Comparison of ENCODE assay signal across 1 cellular context in genomic region chr20:1467355-1468116, GRCh38.
TF ChIP-seq lines count a peak whose summit lies in the region.

No MANE protein-coding gene starts in this region.

TF ChIP-seq in K562, 482 proteins besides CTCF, POLR2A, EP300 and RAD21 (continued from another document and continues in another):
- TF ChIP-seq ZNF121 (CRISPR knock-in tag; conservative IDR thresholded peaks at IDR 0.05): no peak
- no peak for TF ChIP-seq SAFB2 (IDR thresholded peaks at IDR 0.05; ENCODE audit: borderline replicate concordance, low read depth, low read length, severe bottlenecking)
- TF ChIP-seq ZBTB11 (CRISPR knock-in tag; IDR thresholded peaks at IDR 0.05): no peak; a peak in 1 of 6 replicates
- TF ChIP-seq RBM15 (IDR thresholded peaks at IDR 0.05; ENCODE audit: insufficient read depth, low read length): no peak
- no peak for TF ChIP-seq SMAD2 (IDR thresholded peaks at IDR 0.05; ENCODE audit: low read depth, low read length)
- peak in 1 of 2 experiments; percentile 47; a peak in 1 of 4 replicates for TF ChIP-seq MAZ (CRISPR knock-in tag; conservative IDR thresholded peaks at IDR 0.05 in 1 of 2, IDR thresholded peaks at IDR 0.05 in 1 of 2)
- TF ChIP-seq ZNF592 (IDR thresholded peaks at IDR 0.05): peak; percentile 62; the same call in 1 of the 2 replicates
- TF ChIP-seq NR2C1 (IDR thresholded peaks at IDR 0.05): no peak
- TF ChIP-seq NR2C1 (tag; IDR thresholded peaks at IDR 0.05): no peak
- no peak for TF ChIP-seq PTTG1 (tag; IDR thresholded peaks at IDR 0.05; ENCODE audit: low read depth)
- TF ChIP-seq MEF2D (tag; conservative IDR thresholded peaks at IDR 0.05; ENCODE audit: low read depth): no peak
- no peak for TF ChIP-seq SNAPC5 (CRISPR knock-in tag; IDR thresholded peaks at IDR 0.05)
- no peak for TF ChIP-seq HINFP (tag; conservative IDR thresholded peaks at IDR 0.05; ENCODE audit: low read depth)
- no peak for TF ChIP-seq ZNF239 (CRISPR knock-in tag; IDR thresholded peaks at IDR 0.05)
- TF ChIP-seq NFE2L1 (tag; IDR thresholded peaks at IDR 0.05; ENCODE audit: borderline replicate concordance, low read depth): no peak
- TF ChIP-seq MTA2 (IDR thresholded peaks at IDR 0.05; ENCODE audit: low read depth): peak; percentile 49; the same call in 1 of the 2 replicates
- TF ChIP-seq POLR2G (IDR thresholded peaks at IDR 0.05; ENCODE audit: low read depth, low read length): peak; percentile 17; the same call in 1 of the 2 replicates
- no peak for TF ChIP-seq NCOA6 (IDR thresholded peaks at IDR 0.05)
- TF ChIP-seq U2AF1 (optimal IDR thresholded peaks at IDR 0.05; ENCODE audit: low read depth, low read length): no peak
- no peak for TF ChIP-seq ARID3B (CRISPR knock-in tag; IDR thresholded peaks at IDR 0.05; ENCODE audit: borderline replicate concordance)
- TF ChIP-seq REST (CRISPR knock-in tag; IDR thresholded peaks at IDR 0.05; ENCODE audit: low read depth): no peak; the same call in 1 of the 2 replicates
- TF ChIP-seq ELF4 (CRISPR knock-in tag; IDR thresholded peaks at IDR 0.05): no peak
- peak; percentile 65 for TF ChIP-seq RBM25 (IDR thresholded peaks at IDR 0.05; ENCODE audit: low read depth, low read length, severe bottlenecking)
- TF ChIP-seq MYC (IDR thresholded peaks at IDR 0.05; ENCODE audit: low read depth, low read length): peak; percentile 66
- TF ChIP-seq MYC (CRISPR knock-in tag; IDR thresholded peaks at IDR 0.05; ENCODE audit: borderline replicate concordance, low read depth): no peak
- TF ChIP-seq HES1 (IDR thresholded peaks at IDR 0.05; ENCODE audit: low read depth): no peak
- no peak for TF ChIP-seq NFIC (IDR thresholded peaks at IDR 0.05)
- TF ChIP-seq DLX4 (CRISPR knock-in tag; IDR thresholded peaks at IDR 0.05): no peak
- TF ChIP-seq GTF2E2 (tag; IDR thresholded peaks at IDR 0.05): no peak
- TF ChIP-seq PCBP1 (IDR thresholded peaks at IDR 0.05; ENCODE audit: low read depth, low read length, poor library complexity, severe bottlenecking): no peak
- TF ChIP-seq ZNF77 (CRISPR knock-in tag; IDR thresholded peaks at IDR 0.05): no peak
- no peak for TF ChIP-seq FUS (optimal IDR thresholded peaks at IDR 0.05; ENCODE audit: low read depth, low read length)
- 0 out of 2 replicates have a peak, but pooled peaks have one; percentile 19 for TF ChIP-seq SIN3B (IDR thresholded peaks at IDR 0.05; ENCODE audit: low read depth)
- no peak for TF ChIP-seq SREBF1 (IDR thresholded peaks at IDR 0.05; ENCODE audit: borderline replicate concordance, low read depth, low read length)
- TF ChIP-seq BCL6 (CRISPR knock-in tag; IDR thresholded peaks at IDR 0.05): no peak
- TF ChIP-seq ZNF644 (tag; IDR thresholded peaks at IDR 0.05; ENCODE audit: low read depth): no peak
- TF ChIP-seq RBFOX2 (IDR thresholded peaks at IDR 0.05; ENCODE audit: low read depth, low read length): peak; percentile 41; the same call in 1 of the 2 replicates
- TF ChIP-seq PURB (CRISPR knock-in tag; IDR thresholded peaks at IDR 0.05; ENCODE audit: low read depth): no peak
- TF ChIP-seq ZBTB5 (IDR thresholded peaks at IDR 0.05): no peak
- peak; percentile 95 for TF ChIP-seq CXXC5 (CRISPR knock-in tag; IDR thresholded peaks at IDR 0.05)
- TF ChIP-seq TRIM28 (IDR thresholded peaks at IDR 0.05): no peak
- TF ChIP-seq TEAD1 (CRISPR knock-in tag; IDR thresholded peaks at IDR 0.05): peak in 1 of 2 experiments; percentile 87; a peak in 2 of 4 replicates
- TF ChIP-seq OTX1 (CRISPR knock-in tag; IDR thresholded peaks at IDR 0.05): no peak
- peak; percentile 58; the same call in 1 of the 2 replicates for TF ChIP-seq ESRRA (IDR thresholded peaks at IDR 0.05; ENCODE audit: borderline replicate concordance, low read depth)
- TF ChIP-seq KDM2B (CRISPR knock-in tag; IDR thresholded peaks at IDR 0.05): no peak
- TF ChIP-seq BRD9 (IDR thresholded peaks at IDR 0.05; ENCODE audit: low read depth, partially characterized antibody): peak; percentile 12
- TF ChIP-seq PYGO2 (tag; IDR thresholded peaks at IDR 0.05): no peak
- no peak for TF ChIP-seq GATAD2A (IDR thresholded peaks at IDR 0.05)
- no peak for TF ChIP-seq NONO (IDR thresholded peaks at IDR 0.05; ENCODE audit: low read depth in 2 of 2, low read length in 1 of 2)
- TF ChIP-seq ZNF316 (IDR thresholded peaks at IDR 0.05): no peak
- TF ChIP-seq C11orf30 (IDR thresholded peaks at IDR 0.05; ENCODE audit: low read depth): 0 out of 2 replicates have a peak, but pooled peaks have one; percentile 4
- TF ChIP-seq MBD2 (IDR thresholded peaks at IDR 0.05; ENCODE audit: borderline replicate concordance, low read depth): peak; percentile 63; the same call in 1 of the 2 replicates
- TF ChIP-seq RFX1 (IDR thresholded peaks at IDR 0.05): peak; percentile 93
- TF ChIP-seq ZSCAN29 (IDR thresholded peaks at IDR 0.05): no peak
- peak; percentile 43; the same call in 1 of the 2 replicates for TF ChIP-seq LEF1 (IDR thresholded peaks at IDR 0.05)
- TF ChIP-seq ZNF584 (CRISPR knock-in tag; IDR thresholded peaks at IDR 0.05; ENCODE audit: low read depth): no peak
